ENCODE assay signal across 17 cellular contexts in genomic region chr2:71789556-71790219, GRCh38.
DNase-seq lines count a peak whose midpoint lies in the region; ATAC-seq, FAIRE-seq and TF ChIP-seq lines count a peak whose summit lies in the region.
"Had no signal": no experiment of that assay in that cellular context is flagged by ENCODE, and none has a peak within 500 bp of the region (broad histone marks: within the 10 kb centered on the region; RNA-seq: fewer than 3 reads in every experiment).

No MANE protein-coding gene starts in this region.

- H3K9me3 ChIP-seq in GM23248 (ENCODE audit: low read depth): no peaks in the 10 kb centered on the region
- H3K9me3 ChIP-seq in RWPE2 (ENCODE audit: severe bottlenecking): no peaks in the 10 kb centered on the region
- no peaks in the 10 kb centered on the region for H3K9me3 ChIP-seq in HepG2 (ENCODE audit: low read length)
- H3K9me3 ChIP-seq: body of pancreas had no signal

- H3K4me3 ChIP-seq in AG04449 (ENCODE audit: low read depth, low read length): no peak overlapping the region
- H3K4me3 ChIP-seq in GM23248: no peak overlapping the region
- no peak overlapping the region for H3K4me3 ChIP-seq in RWPE2 (ENCODE audit: severe bottlenecking)
- no peak overlapping the region for H3K4me3 ChIP-seq in mesendoderm (ENCODE audit: low read length)
- no peak overlapping the region for H3K4me3 ChIP-seq in HepG2 (replicated peaks in 1 of 3; ENCODE audit: insufficient read depth in 1 of 3, low read depth in 2 of 3, low read length in 3 of 3)
- H3K4me3 ChIP-seq: body of pancreas, SK-N-MC had no signal

- no peaks in the 10 kb centered on the region for H3K79me1 ChIP-seq in mesendoderm (ENCODE audit: low read length)

- no peak overlapping the region for H2BK120ac ChIP-seq in mesendoderm (ENCODE audit: low read depth, low read length)

- ATAC-seq in RWPE2 (ENCODE audit: low read depth) (no peak), HepG2 (no peak)
- ATAC-seq: body of pancreas; effector memory CD8-positive, alpha-beta T cell had no signal

- H3K36me3 ChIP-seq in GM23248 (ENCODE audit: low read depth): no peaks in the 10 kb centered on the region
- no peaks in the 10 kb centered on the region for H3K36me3 ChIP-seq in RWPE2 (ENCODE audit: low read depth)
- no peaks in the 10 kb centered on the region for H3K36me3 ChIP-seq in mesendoderm (ENCODE audit: control insufficient read depth, insufficient read depth, low read length)
- H3K36me3 ChIP-seq in HepG2 (replicated peaks in 1 of 2; ENCODE audit: control insufficient read depth in 1 of 2, insufficient read depth in 2 of 2, low read length in 2 of 2): no peaks in the 10 kb centered on the region

- H3K9ac ChIP-seq in GM23248: no peak overlapping the region
- H3K9ac ChIP-seq in mesendoderm (ENCODE audit: low read length): no peak overlapping the region
- no peak overlapping the region for H3K9ac ChIP-seq in HepG2 (ENCODE audit: insufficient read depth, low read depth, low read length)

- H4K8ac ChIP-seq in mesendoderm (ENCODE audit: low read depth, low read length): no peak overlapping the region

- intact Hi-C loops in HepG2 (cut with micrococcal nuclease; ENCODE audit: unreplicated experiment): loop anchor here (5.0 kb wide), 1 partner anchor 432 kb away; no protein-coding TSS in a partner anchor
- intact Hi-C loops in posterior cingulate gyrus (cut with DNase I): no loop called here

- H3K23ac ChIP-seq in mesendoderm (ENCODE audit: low read length): no peak overlapping the region

- POLR2A ChIA-PET in AG04449 (lab: Yijun Ruan, JAX) (no interaction called here), HepG2 (lab: Yijun Ruan, JAX) (no interaction called here)

- TF ChIP-seq CTCF in AG04449 (IDR thresholded peaks at IDR 0.05; ENCODE audit: insufficient read depth, low read length, missing control alignments): peak; percentile 27
- peak; percentile 30 for TF ChIP-seq CTCF in RWPE2 (IDR thresholded peaks at IDR 0.05; ENCODE audit: poor library complexity, severe bottlenecking)
- no peak for TF ChIP-seq CTCF in HepG2 (CRISPR knock-in tag; IDR thresholded peaks at IDR 0.05)

- no peaks in the 10 kb centered on the region for H3F3A ChIP-seq in GM23248 (ENCODE audit: insufficient read depth)

- no peaks in the 10 kb centered on the region for H3K79me2 ChIP-seq in GM23248 (ENCODE audit: insufficient read depth)
- no peaks in the 10 kb centered on the region for H3K79me2 ChIP-seq in mesendoderm (ENCODE audit: control insufficient read depth, insufficient read depth, low read length)
- no peaks in the 10 kb centered on the region for H3K79me2 ChIP-seq in HepG2 (ENCODE audit: insufficient read depth, low read length)

- TF ChIP-seq EP300 in HepG2 (IDR thresholded peaks at IDR 0.05; ENCODE audit: low read depth in 2 of 2, low read length in 2 of 2): no peak
- no peak for TF ChIP-seq EP300 in HepG2 (CRISPR knock-in tag; IDR thresholded peaks at IDR 0.05; ENCODE audit: borderline replicate concordance)

- no peak overlapping the region for H2BK5ac ChIP-seq in mesendoderm (ENCODE audit: low read length)

- no peak overlapping the region for H2BK15ac ChIP-seq in mesendoderm (replicated peaks; ENCODE audit: low read depth)

- BruUV-seq in HepG2 (replicated peaks; lab: Mats Ljungman, UMichigan): no TSS peak

- in situ Hi-C loops in GM23248 (cut with MboI): loop anchor here (10.0 kb wide), 1 partner anchor 175 kb away; no protein-coding TSS in a partner anchor
- in situ Hi-C loops in HepG2 (cut with HindIII; ENCODE audit: extremely low pct_ligation_motif_present, low pct_unique_long_range_greater_than_20kb): loop anchor here (5.0 kb wide), 2 partner anchors 117 to 242 kb away; no protein-coding TSS in a partner anchor

- no peak for TF ChIP-seq RAD21 in HepG2 (CRISPR knock-in tag; IDR thresholded peaks at IDR 0.05)

- H3K27ac ChIP-seq in GM23248 (no peak overlapping the region), RWPE2 (ENCODE audit: poor library complexity, severe bottlenecking) (no peak overlapping the region), mesendoderm (ENCODE audit: low read depth, low read length) (no peak overlapping the region), HepG2 (ENCODE audit: extremely low read length, insufficient read depth, low read length) (no peak overlapping the region)
- H3K27ac ChIP-seq: body of pancreas, SK-N-MC had no signal

- H4K5ac ChIP-seq in mesendoderm (ENCODE audit: low read length): no peak overlapping the region

- 56 to 63% methylated on average over 14 of the region's 14 CpGs for WGBS in GM23248 (ENCODE audit: low coverage in 1 of 2, low lambda C conversion rate in 2 of 2, missing lambda C conversion rate in 2 of 2), 2 experiments
- no CpG with 5 or more reads among the region's 14 CpGs for WGBS in mesendoderm (ENCODE audit: extremely low coverage, insufficient coverage, low lambda C conversion rate)
- WGBS in HepG2 (ENCODE audit: low lambda C conversion rate): 63% methylated on average over 14 of the region's 14 CpGs

- CTCF ChIA-PET in AG04449 (lab: Yijun Ruan, JAX): interaction anchor here (0.8 to 16.5 kb wide), 9 partner anchors 8 to 788 kb away, joined by 3 to 196 read pairs (median 5); no protein-coding TSS in a partner anchor
- CTCF ChIA-PET in HepG2 (lab: Yijun Ruan, JAX; ENCODE audit: low intra/inter-chr PET ratio, low total read pairs): no interaction called here

- no peak overlapping the region for H2AK5ac ChIP-seq in mesendoderm (ENCODE audit: low read length)

- no peaks in the 10 kb centered on the region; the same call in 1 of the 2 replicates for H3K27me3 ChIP-seq in GM23248 (replicated peaks; ENCODE audit: insufficient read depth)
- H3K27me3 ChIP-seq in RWPE2 (ENCODE audit: insufficient read depth, poor library complexity, severe bottlenecking): no peaks in the 10 kb centered on the region
- no peaks in the 10 kb centered on the region for H3K27me3 ChIP-seq in mesendoderm (ENCODE audit: insufficient read depth, low read length, poor library complexity)
- H3K27me3 ChIP-seq in HepG2 (ENCODE audit: control insufficient read depth in 1 of 2, insufficient read depth in 2 of 2, low read length in 2 of 2): peaks cover 2 to 30% of the 10 kb centered on the region in 2 experiments; a peak in 3 of 5 replicates
- H3K27me3 ChIP-seq: body of pancreas had no signal

- no peak for DNase-seq in AG04449 (ENCODE audit: low read depth, low spot score)
- DNase-seq in GM23248: peak; percentile 73
- no peak for DNase-seq in RWPE2 (ENCODE audit: low spot score)
- DNase-seq in mesendoderm: peak; percentile 21
- no peak for DNase-seq in pons (ENCODE audit: low spot score)
- no peak for DNase-seq in HepG2 (ENCODE audit: low spot score)
- DNase-seq in AML-193 (lab: John Stamatoyannopoulos, UW): no peak
- no peak for DNase-seq in posterior cingulate gyrus
- DNase-seq: activated naive CD4-positive, alpha-beta T cell treated with anti-CD3 and anti-CD28 coated beads, Interleukin-2, amount 50 U/mL, for 16 hours; body of pancreas; effector memory CD8-positive, alpha-beta T cell; immature natural killer cell; mesenchymal stem cell; MM.1S; small intestine had no signal

- H3K4me1 ChIP-seq in GM23248 (ENCODE audit: insufficient read depth): peaks cover 13% of the 10 kb centered on the region
- H3K4me1 ChIP-seq in RWPE2 (ENCODE audit: insufficient read depth, poor library complexity, severe bottlenecking): peaks cover 6% of the 10 kb centered on the region
- no peaks in the 10 kb centered on the region for H3K4me1 ChIP-seq in mesendoderm (ENCODE audit: control insufficient read depth, low read depth, low read length)
- peaks cover 17% of the 10 kb centered on the region for H3K4me1 ChIP-seq in HepG2 (ENCODE audit: insufficient read depth, low read length)
- H3K4me1 ChIP-seq: body of pancreas had no signal

- H3K18ac ChIP-seq in mesendoderm (ENCODE audit: low read length): no peak overlapping the region

- FAIRE-seq in HepG2 (lab: Jason Lieb, UNC): no peak
- FAIRE-seq: GM12891, small intestine had no signal

- no peak overlapping the region for H3K4ac ChIP-seq in mesendoderm (ENCODE audit: low read depth, low read length)

- H4K20me1 ChIP-seq in GM23248 (ENCODE audit: insufficient read depth) (no peaks in the 10 kb centered on the region), HepG2 (ENCODE audit: insufficient read depth, low read length) (no peaks in the 10 kb centered on the region)

- H3K4me2 ChIP-seq in GM23248 (ENCODE audit: unreplicated experiment) (no peak overlapping the region), mesendoderm (ENCODE audit: low read length) (no peak overlapping the region), HepG2 (ENCODE audit: low read depth, low read length) (no peak overlapping the region)

- no peak overlapping the region for H3K56ac ChIP-seq in mesendoderm (ENCODE audit: low read length)

- H3K9me2 ChIP-seq in GM23248 (ENCODE audit: insufficient read depth): no peaks in the 10 kb centered on the region

- TF ChIP-seq POLR2A in HepG2 (IDR thresholded peaks at IDR 0.05; ENCODE audit: insufficient read depth in 1 of 2, low read depth in 2 of 2, low read length in 2 of 2): no peak

- H2AFZ ChIP-seq in GM23248 (no peak overlapping the region), HepG2 (ENCODE audit: low read length) (no peak overlapping the region)

TF ChIP-seq in HepG2, 621 proteins besides CTCF, POLR2A, EP300 and RAD21:
- no peak for TF ChIP-seq ELF1 (CRISPR knock-in tag; IDR thresholded peaks at IDR 0.05)
- no peak for TF ChIP-seq PAX8 (CRISPR knock-in tag; IDR thresholded peaks at IDR 0.05; ENCODE audit: borderline replicate concordance)
- no peak for TF ChIP-seq MED8 (CRISPR knock-in tag; IDR thresholded peaks at IDR 0.05; ENCODE audit: insufficient replicate concordance)
- TF ChIP-seq TFE3 (CRISPR knock-in tag; IDR thresholded peaks at IDR 0.05): no peak
- TF ChIP-seq ZNF17 (CRISPR knock-in tag; IDR thresholded peaks at IDR 0.05): no peak
- TF ChIP-seq REL (CRISPR knock-in tag; conservative IDR thresholded peaks at IDR 0.05): no peak

Comparison
In these comparisons a context has a peak if more than half of its experiments do, and no peak if none do; other contexts are left out.
1. DNase-seq: peak in GM23248 (single experiment) and mesendoderm (single experiment); none in AG04449 (single experiment), RWPE2 (single experiment), pons (single experiment), HepG2 (single experiment), AML-193 (0 of 2) and posterior cingulate gyrus (0 of 10).